Comparison of ENCODE assay signal across 15 cellular contexts in genomic region chr11:130817608-130817944, GRCh38.
DNase-seq lines count a peak whose midpoint lies in the region; ATAC-seq and TF ChIP-seq lines count a peak whose summit lies in the region.
"Had no signal": no experiment of that assay in that cellular context is flagged by ENCODE, and none has a peak within 500 bp of the region (broad histone marks: within the 10 kb centered on the region; RNA-seq: fewer than 3 reads in every experiment).

No MANE protein-coding gene starts in this region.

- DNase-seq in NCI-H2196 (lab: John Stamatoyannopoulos, UW; ENCODE audit: unreplicated experiment) (peak; percentile 21), NCI-H2196 treated with DMSO at 0.1 percent for 48 hours (lab: John Stamatoyannopoulos, UW; ENCODE audit: unreplicated experiment) (no peak), RPMI7951 (ENCODE audit: low read depth) (peak; percentile 29), fibroblast of pulmonary artery (ENCODE audit: low read depth) (peak; percentile 51), sciatic nerve (ENCODE audit: low spot score) (no peak), mucosa of descending colon (no peak), NCI-H1930 (lab: John Stamatoyannopoulos, UW) (no peak)
- no peak for DNase-seq in activated T-cell treated with anti-CD3 and anti-CD28 coated beads, Interleukin-2, amount 50 U/mL, for 1 hour
- DNase-seq: activated CD4-positive, alpha-beta T cell treated with anti-CD3 and anti-CD28 coated beads, Interleukin-2, amount 50 U/mL, for 48 hours; activated gamma-delta T cell; NCI-H1436; NCI-H524 treated with DMSO at 0.1 percent for 48 hours; occipital lobe; SHP77; T1000 had no signal

- ATAC-seq in sciatic nerve: peak; percentile 83
- no peak for ATAC-seq in mucosa of descending colon

- no peak for TF ChIP-seq CTCF in fibroblast of pulmonary artery (IDR thresholded peaks at IDR 0.05; ENCODE audit: low read length, missing control alignments)
- no peak for TF ChIP-seq CTCF in mucosa of descending colon (IDR thresholded peaks at IDR 0.05)

- no peak overlapping the region for H3K4me3 ChIP-seq in fibroblast of pulmonary artery (replicated peaks; ENCODE audit: low read depth, low read length)
- H3K4me3 ChIP-seq in mucosa of descending colon: no peak overlapping the region

- H3K36me3 ChIP-seq in mucosa of descending colon (ENCODE audit: low read depth): no peaks in the 10 kb centered on the region

- H3K4me1 ChIP-seq in mucosa of descending colon (ENCODE audit: low read depth): no peaks in the 10 kb centered on the region

- H3K9me3 ChIP-seq in mucosa of descending colon: no peaks in the 10 kb centered on the region

- intact Hi-C loops in sciatic nerve (cut with DNase I): no loop called here
- intact Hi-C loops in mucosa of descending colon (cut with DNase I, micrococcal nuclease): no loop called here

Comparison
In these comparisons a context has a peak if more than half of its experiments do, and no peak if none do; other contexts are left out.
1. DNase-seq: peak in NCI-H2196 (single experiment), RPMI7951 (single experiment) and fibroblast of pulmonary artery (single experiment); none in NCI-H2196 treated with DMSO at 0.1 percent for 48 hours (single experiment), sciatic nerve (single experiment), mucosa of descending colon (0 of 3), activated T-cell treated with anti-CD3 and anti-CD28 coated beads, Interleukin-2, amount 50 U/mL, for 1 hour (single experiment) and NCI-H1930 (0 of 2).